In genomic region chr5:16889203-16889971, GRCh38 we compare ENCODE assay signal across 1 cellular context.
A peak's percentile ranks its signal among the peaks of the same experiment; 100 is the strongest.
TF ChIP-seq lines count a peak whose summit lies in the region.

No MANE protein-coding gene starts in this region.

TF ChIP-seq in HEK293, 187 proteins besides CTCF, POLR2A, EP300 and RAD21 (continued from another document):
- TF ChIP-seq HIC1 (tag by site-specific recombination; IDR thresholded peaks at IDR 0.05) (peak; percentile 90), IKZF3 (tag by site-specific recombination; IDR thresholded peaks at IDR 0.05) (peak; percentile 98), ZNF639 (tag by site-specific recombination; IDR thresholded peaks at IDR 0.05) (no peak), PBX3 (CRISPR knock-in tag; IDR thresholded peaks at IDR 0.05) (no peak), ZNF658 (tag by site-specific recombination; IDR thresholded peaks at IDR 0.05) (no peak), ZNF10 (tag by site-specific recombination; IDR thresholded peaks at IDR 0.05) (no peak), GLIS1 (tag by site-specific recombination; IDR thresholded peaks at IDR 0.05) (peak; percentile 97), ZFP37 (tag by site-specific recombination; IDR thresholded peaks at IDR 0.05) (no peak; the same call in 1 of the 2 replicates), ZNF121 (tag by site-specific recombination; IDR thresholded peaks at IDR 0.05) (peak; percentile 100)
